ENCODE assay signal across 1 cellular context in the genomic region with DNA sequence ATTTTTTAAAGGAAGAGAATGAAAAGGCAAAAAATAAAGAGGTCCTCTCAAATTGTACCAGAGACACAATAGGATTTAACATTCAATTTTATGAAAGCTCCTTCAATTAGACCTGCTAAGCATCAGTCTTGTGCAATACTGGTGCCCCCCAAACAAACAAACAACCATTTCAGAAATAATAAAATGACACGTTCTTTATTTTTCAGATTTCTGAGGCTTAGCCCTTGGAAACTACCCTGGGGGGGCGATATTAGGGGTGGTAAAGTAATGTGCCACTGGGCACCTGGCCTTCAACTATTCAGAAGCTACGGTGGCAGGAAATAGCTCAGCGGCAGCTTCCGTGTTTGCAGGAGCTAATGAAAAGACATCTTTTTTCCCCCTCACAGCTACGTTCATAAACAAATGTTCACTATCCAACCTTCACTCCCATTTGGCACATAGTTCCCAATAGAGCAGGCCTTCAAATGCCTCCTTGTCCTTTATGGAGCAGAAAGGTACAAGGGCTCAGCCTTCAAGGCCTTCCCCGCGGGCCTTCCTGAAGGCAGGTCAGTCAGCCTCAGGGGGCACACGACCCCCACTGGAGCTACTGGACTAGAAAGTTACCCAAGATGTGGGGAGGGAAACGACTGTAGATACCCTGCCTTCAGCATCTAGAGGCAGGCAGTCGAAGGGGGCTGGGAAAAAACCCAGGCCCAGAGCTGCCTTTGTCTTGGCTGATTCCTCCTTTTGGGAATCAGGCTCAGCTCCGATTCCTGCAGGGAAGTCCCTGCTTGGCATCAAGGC.
TF ChIP-seq lines count a peak whose summit lies in the region.

No MANE protein-coding gene starts in this region.

TF ChIP-seq in H1, 55 proteins besides CTCF, POLR2A, EP300 and RAD21:
- no peak for TF ChIP-seq CBX8 (IDR thresholded peaks at IDR 0.05; ENCODE audit: borderline replicate concordance, low read depth, low read length)
- TF ChIP-seq JUN (IDR thresholded peaks at IDR 0.05; ENCODE audit: low read depth, low read length), result no peak
- no peak for TF ChIP-seq NANOG (IDR thresholded peaks at IDR 0.05; ENCODE audit: insufficient read depth, low read depth, low read length, poor library complexity, severe bottlenecking)
